Comparison of ENCODE assay signal across 1 cellular context in the genomic region with DNA sequence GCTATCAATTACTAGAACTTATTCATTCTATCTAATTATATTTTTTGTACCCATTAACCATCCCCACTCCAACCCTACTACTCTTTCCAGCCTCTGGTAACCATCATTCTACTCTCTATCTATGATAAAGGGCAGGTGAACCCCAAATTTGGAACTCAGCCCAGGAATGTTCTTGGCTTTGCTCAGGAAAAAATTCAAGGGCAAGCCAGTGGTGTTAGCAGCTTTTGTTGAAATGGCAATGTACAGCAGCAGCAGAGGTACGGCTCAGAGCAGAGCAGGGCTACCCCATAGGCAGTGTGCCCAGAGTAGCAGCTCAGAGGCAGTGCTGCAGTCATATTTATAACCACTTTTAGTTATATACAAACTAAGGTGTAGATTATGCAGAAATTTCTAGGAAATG.
TF ChIP-seq lines count a peak whose summit lies in the region.

No MANE protein-coding gene starts in this region.

TF ChIP-seq in HepG2, 621 proteins besides CTCF, POLR2A, EP300 and RAD21 (continued from another document):
- TF ChIP-seq, protein P1, sequence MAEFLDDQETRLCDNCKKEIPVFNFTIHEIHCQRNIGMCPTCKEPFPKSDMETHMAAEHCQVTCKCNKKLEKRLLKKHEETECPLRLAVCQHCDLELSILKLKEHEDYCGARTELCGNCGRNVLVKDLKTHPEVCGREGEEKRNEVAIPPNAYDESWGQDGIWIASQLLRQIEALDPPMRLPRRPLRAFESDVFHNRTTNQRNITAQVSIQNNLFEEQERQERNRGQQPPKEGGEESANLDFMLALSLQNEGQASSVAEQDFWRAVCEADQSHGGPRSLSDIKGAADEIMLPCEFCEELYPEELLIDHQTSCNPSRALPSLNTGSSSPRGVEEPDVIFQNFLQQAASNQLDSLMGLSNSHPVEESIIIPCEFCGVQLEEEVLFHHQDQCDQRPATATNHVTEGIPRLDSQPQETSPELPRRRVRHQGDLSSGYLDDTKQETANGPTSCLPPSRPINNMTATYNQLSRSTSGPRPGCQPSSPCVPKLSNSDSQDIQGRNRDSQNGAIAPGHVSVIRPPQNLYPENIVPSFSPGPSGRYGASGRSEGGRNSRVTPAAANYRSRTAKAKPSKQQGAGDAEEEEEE (CRISPR knock-in tag; IDR thresholded peaks at IDR 0.05; ENCODE audit: borderline replicate concordance), result no peak
- TF ChIP-seq ZNF367 (CRISPR knock-in tag; IDR thresholded peaks at IDR 0.05; ENCODE audit: borderline replicate concordance), result no peak
- no peak for TF ChIP-seq ZNF121 (CRISPR knock-in tag; IDR thresholded peaks at IDR 0.05)
- TF ChIP-seq HOXD1 (CRISPR knock-in tag; IDR thresholded peaks at IDR 0.05), result no peak
- TF ChIP-seq ZBTB42 (CRISPR knock-in tag; IDR thresholded peaks at IDR 0.05), result no peak
- TF ChIP-seq ZKSCAN1 (IDR thresholded peaks at IDR 0.05; ENCODE audit: low read length), result no peak
- TF ChIP-seq RFX3 (CRISPR knock-in tag; IDR thresholded peaks at IDR 0.05), result no peak
- TF ChIP-seq, protein P2, sequence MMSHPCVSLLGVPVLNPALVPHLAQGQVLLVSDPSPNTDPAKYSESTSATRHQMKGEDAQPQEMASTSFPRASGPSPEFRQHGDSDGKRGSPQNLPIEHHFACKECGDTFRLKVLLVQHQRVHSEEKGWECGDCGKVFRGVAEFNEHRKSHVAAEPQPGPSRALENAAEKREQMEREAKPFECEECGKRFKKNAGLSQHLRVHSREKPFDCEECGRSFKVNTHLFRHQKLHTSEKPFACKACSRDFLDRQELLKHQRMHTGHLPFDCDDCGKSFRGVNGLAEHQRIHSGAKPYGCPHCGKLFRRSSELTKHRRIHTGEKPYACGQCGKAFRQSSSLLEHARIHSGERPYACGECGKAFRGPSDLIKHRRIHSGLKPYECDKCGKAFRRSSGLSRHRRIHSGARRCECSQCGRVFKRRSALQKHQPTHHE (CRISPR knock-in tag; IDR thresholded peaks at IDR 0.05; ENCODE audit: borderline replicate concordance), result no peak
- TF ChIP-seq, protein P3, sequence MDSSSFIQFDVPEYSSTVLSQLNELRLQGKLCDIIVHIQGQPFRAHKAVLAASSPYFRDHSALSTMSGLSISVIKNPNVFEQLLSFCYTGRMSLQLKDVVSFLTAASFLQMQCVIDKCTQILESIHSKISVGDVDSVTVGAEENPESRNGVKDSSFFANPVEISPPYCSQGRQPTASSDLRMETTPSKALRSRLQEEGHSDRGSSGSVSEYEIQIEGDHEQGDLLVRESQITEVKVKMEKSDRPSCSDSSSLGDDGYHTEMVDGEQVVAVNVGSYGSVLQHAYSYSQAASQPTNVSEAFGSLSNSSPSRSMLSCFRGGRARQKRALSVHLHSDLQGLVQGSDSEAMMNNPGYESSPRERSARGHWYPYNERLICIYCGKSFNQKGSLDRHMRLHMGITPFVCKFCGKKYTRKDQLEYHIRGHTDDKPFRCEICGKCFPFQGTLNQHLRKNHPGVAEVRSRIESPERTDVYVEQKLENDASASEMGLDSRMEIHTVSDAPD (CRISPR knock-in tag; IDR thresholded peaks at IDR 0.05), result no peak
- TF ChIP-seq, protein P4, sequence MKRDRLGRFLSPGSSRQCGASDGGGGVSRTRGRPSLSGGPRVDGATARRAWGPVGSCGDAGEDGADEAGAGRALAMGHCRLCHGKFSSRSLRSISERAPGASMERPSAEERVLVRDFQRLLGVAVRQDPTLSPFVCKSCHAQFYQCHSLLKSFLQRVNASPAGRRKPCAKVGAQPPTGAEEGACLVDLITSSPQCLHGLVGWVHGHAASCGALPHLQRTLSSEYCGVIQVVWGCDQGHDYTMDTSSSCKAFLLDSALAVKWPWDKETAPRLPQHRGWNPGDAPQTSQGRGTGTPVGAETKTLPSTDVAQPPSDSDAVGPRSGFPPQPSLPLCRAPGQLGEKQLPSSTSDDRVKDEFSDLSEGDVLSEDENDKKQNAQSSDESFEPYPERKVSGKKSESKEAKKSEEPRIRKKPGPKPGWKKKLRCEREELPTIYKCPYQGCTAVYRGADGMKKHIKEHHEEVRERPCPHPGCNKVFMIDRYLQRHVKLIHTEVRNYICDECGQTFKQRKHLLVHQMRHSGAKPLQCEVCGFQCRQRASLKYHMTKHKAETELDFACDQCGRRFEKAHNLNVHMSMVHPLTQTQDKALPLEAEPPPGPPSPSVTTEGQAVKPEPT (CRISPR knock-in tag; IDR thresholded peaks at IDR 0.05; ENCODE audit: low read depth), result no peak
- no peak for TF ChIP-seq CENPT (CRISPR knock-in tag; IDR thresholded peaks at IDR 0.05; ENCODE audit: low read depth)
- TF ChIP-seq, protein P5, sequence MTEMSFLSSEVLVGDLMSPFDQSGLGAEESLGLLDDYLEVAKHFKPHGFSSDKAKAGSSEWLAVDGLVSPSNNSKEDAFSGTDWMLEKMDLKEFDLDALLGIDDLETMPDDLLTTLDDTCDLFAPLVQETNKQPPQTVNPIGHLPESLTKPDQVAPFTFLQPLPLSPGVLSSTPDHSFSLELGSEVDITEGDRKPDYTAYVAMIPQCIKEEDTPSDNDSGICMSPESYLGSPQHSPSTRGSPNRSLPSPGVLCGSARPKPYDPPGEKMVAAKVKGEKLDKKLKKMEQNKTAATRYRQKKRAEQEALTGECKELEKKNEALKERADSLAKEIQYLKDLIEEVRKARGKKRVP (CRISPR knock-in tag; IDR thresholded peaks at IDR 0.05), result no peak
